11 cellular contexts compared by ENCODE assay signal in genomic region chr12:2268478-2269286, GRCh38.
DNase-seq lines count a peak whose midpoint lies in the region; ATAC-seq and TF ChIP-seq lines count a peak whose summit lies in the region.
"Had no signal": no experiment of that assay in that cellular context is flagged by ENCODE, and none has a peak within 500 bp of the region (broad histone marks: within the 10 kb centered on the region; RNA-seq: fewer than 3 reads in every experiment).

No MANE protein-coding gene starts in this region.

- TF ChIP-seq CTCF in ascending aorta (IDR thresholded peaks at IDR 0.05) (no peak), gastroesophageal sphincter (IDR thresholded peaks at IDR 0.05) (no peak)

- no peaks in the 10 kb centered on the region for H3K27me3 ChIP-seq in ascending aorta
- no peaks in the 10 kb centered on the region for H3K27me3 ChIP-seq in gastroesophageal sphincter

- 24 to 61% methylated on average over 4 to 7 of the region's 18 CpGs for WGBS in gastroesophageal sphincter (ENCODE audit: low coverage in 1 of 2), 2 donors

- ATAC-seq in gastroesophageal sphincter (peak; percentile 12), HG02678 (IDR thresholded peaks at IDR 0.05; ENCODE audit: unreplicated experiment) (no peak)

- peaks cover 36 to 62% of the 10 kb centered on the region in 2 donors for H3K4me1 ChIP-seq in ascending aorta
- peaks cover 9 to 81% (median 47%) of the 10 kb centered on the region in 3 donors for H3K4me1 ChIP-seq in gastroesophageal sphincter

- no peak for TF ChIP-seq POLR2A in gastroesophageal sphincter (IDR thresholded peaks at IDR 0.05)

- DNase-seq in GM04503 (ENCODE audit: low read depth) (peak; percentile 85), ascending aorta (ENCODE audit: low spot score in 2 of 2) (peak in 1 of 2 donors; percentile 83), RPMI8226 (no peak)
- DNase-seq in effector CD4-positive, alpha-beta T cell, result no peak
- DNase-seq in activated CD4-positive, CD25-positive, alpha-beta regulatory T cell (lab: John Stamatoyannopoulos, UW), result no peak
- DNase-seq: activated naive CD8-positive, alpha-beta T cell treated with anti-CD3 and anti-CD28 coated beads, Interleukin-2, amount 10 ng/mL, durations not matched to agents 7 days and 5 days; hippocampal formation; NK-92 treated with Interleukin-12 subunit alpha and Interleukin-12 subunit beta, amount 100 ng/mL, for 24 hours had no signal

- intact Hi-C loops in ascending aorta (cut with DNase I), result loop anchor here (2.0 to 5.0 kb wide), 3 partner anchors 16 to 106 kb away; no protein-coding TSS in a partner anchor

- peak overlapping the region; percentile 84 to 90 for H3K27ac ChIP-seq in ascending aorta
- peak overlapping the region; percentile 62 to 92 (median 84) for H3K27ac ChIP-seq in gastroesophageal sphincter
- H3K27ac ChIP-seq in skin epidermis, result peak overlapping the region in 20 of 21 experiments; percentile 8 to 86 (median 69)

- H3K9me3 ChIP-seq in ascending aorta (no peaks in the 10 kb centered on the region), gastroesophageal sphincter (no peaks in the 10 kb centered on the region)

- H3K36me3 ChIP-seq in ascending aorta (no peaks in the 10 kb centered on the region), gastroesophageal sphincter (no peaks in the 10 kb centered on the region)

- no peak for TF ChIP-seq EP300 in gastroesophageal sphincter (IDR thresholded peaks at IDR 0.05)

- H3K4me3 ChIP-seq in ascending aorta, result peak overlapping the region in 1 of 2 donors; percentile 4
- H3K4me3 ChIP-seq in gastroesophageal sphincter, result no peak overlapping the region
- H3K4me3 ChIP-seq in skin epidermis, result no peak overlapping the region
